8 cellular contexts compared by ENCODE assay signal in genomic region chr1:198929961-198930599, GRCh38.
A peak's percentile ranks its signal among the peaks of the same experiment; 100 is the strongest.
DNase-seq lines count a peak whose midpoint lies in the region; ATAC-seq and TF ChIP-seq lines count a peak whose summit lies in the region.

No MANE protein-coding gene starts in this region.

- no peaks in the 10 kb centered on the region for H3K36me3 Mint-ChIP-seq in H9 (ENCODE audit: insufficient read depth in 1 of 3, low read depth in 3 of 3)
- no peaks in the 10 kb centered on the region for H3K36me3 Mint-ChIP-seq in activated T-helper 17 cell treated with anti-CD3 and anti-CD28 coated beads, Interleukin-2, amount 50 U/mL, for 72 hours (ENCODE audit: low read depth)

- H3K56ac ChIP-seq in H9 (ENCODE audit: insufficient read length, low read depth, low read length), result no peak overlapping the region

- H3K4ac ChIP-seq in H9 (ENCODE audit: low read depth, low read length), result no peak overlapping the region

- peaks cover 8 to 10% of the 10 kb centered on the region in 2 experiments for H3K4me1 Mint-ChIP-seq in H9
- H3K4me1 Mint-ChIP-seq in activated T-helper 17 cell treated with anti-CD3 and anti-CD28 coated beads, Interleukin-2, amount 50 U/mL, for 72 hours, result peaks cover 7% of the 10 kb centered on the region

- no peak overlapping the region for H3K18ac ChIP-seq in H9 (ENCODE audit: insufficient read length, low read depth, low read length)

- H3K27me3 Mint-ChIP-seq in H9 (ENCODE audit: low read depth), result no peaks in the 10 kb centered on the region
- no peaks in the 10 kb centered on the region for H3K27me3 Mint-ChIP-seq in activated T-helper 17 cell treated with anti-CD3 and anti-CD28 coated beads, Interleukin-2, amount 50 U/mL, for 72 hours

- no peak overlapping the region for H2BK15ac ChIP-seq in H9 (ENCODE audit: low read depth, low read length)

- H3K9me3 Mint-ChIP-seq in H9, result no peaks in the 10 kb centered on the region
- H3K9me3 Mint-ChIP-seq in activated T-helper 17 cell treated with anti-CD3 and anti-CD28 coated beads, Interleukin-2, amount 50 U/mL, for 72 hours, result no peaks in the 10 kb centered on the region

- H3K4me1 ChIP-seq in H9 (ENCODE audit: insufficient read depth, low read length), result peaks cover 2% of the 10 kb centered on the region; the same call in 1 of the 2 replicates

- H3K27ac ChIP-seq in H9 (ENCODE audit: insufficient read length, low read depth, low read length) (no peak overlapping the region), substantia nigra (ENCODE audit: low read depth, low read length, poor library complexity, severe bottlenecking) (peak overlapping the region; percentile 76)

- no peak overlapping the region for H2BK12ac ChIP-seq in H9 (ENCODE audit: insufficient read length, low read depth, low read length)

- peak overlapping the region; percentile 85 for H2AFZ ChIP-seq in H9 (ENCODE audit: low read length)

- no peaks in the 10 kb centered on the region for H3K27me3 ChIP-seq in H9 (ENCODE audit: insufficient read depth, low read length)

- H3K79me1 ChIP-seq in H9 (ENCODE audit: insufficient read depth, low read depth, low read length, poor library complexity, severe bottlenecking), result no peaks in the 10 kb centered on the region

- no peak overlapping the region for H4K5ac ChIP-seq in H9 (ENCODE audit: insufficient read length, low read depth, low read length)

- TF ChIP-seq CTCF in GM12864 (IDR thresholded peaks at IDR 0.05; ENCODE audit: low read depth, low read length, missing control alignments), result no peak
- TF ChIP-seq CTCF in H9 (conservative IDR thresholded peaks at IDR 0.05), result no peak

- no peak overlapping the region for H3K14ac ChIP-seq in H9 (ENCODE audit: insufficient read depth, low read length)

- no CpG with 5 or more reads among the region's 9 CpGs for WGBS in H9 (ENCODE audit: extremely low coverage, insufficient read length, low lambda C conversion rate)

- no peak overlapping the region for H4K8ac ChIP-seq in H9 (replicated peaks; ENCODE audit: insufficient read length, low read depth, low read length)

- H3K23me2 ChIP-seq in H9 (ENCODE audit: insufficient read length, low read depth, low read length, poor library complexity, severe bottlenecking), result no peaks in the 10 kb centered on the region

- H3K27ac Mint-ChIP-seq in H9, result no peak overlapping the region
- H3K27ac Mint-ChIP-seq in activated T-helper 17 cell treated with anti-CD3 and anti-CD28 coated beads, Interleukin-2, amount 50 U/mL, for 72 hours, result peak overlapping the region; percentile 22

- no peak for DNase-seq in GM12864 (ENCODE audit: low read depth)
- DNase-seq in H9, result no peak
- peak; percentile 21 for DNase-seq in NCI-H1105 (lab: John Stamatoyannopoulos, UW)
- peak; percentile 70 for DNase-seq in inferior parietal cortex (ENCODE audit: extremely low spot score)
- DNase-seq in substantia nigra (lab: John Stamatoyannopoulos, UW), result no peak
- DNase-seq in AG08395 (ENCODE audit: low spot score), result no peak

- peak; percentile 85 for ATAC-seq in activated T-helper 17 cell treated with anti-CD3 and anti-CD28 coated beads, Interleukin-2, amount 50 U/mL, for 72 hours (replicated peaks)
- ATAC-seq in HG03025 (IDR thresholded peaks at IDR 0.05; ENCODE audit: low FRiP score, unreplicated experiment), result no peak

- H4K20me1 ChIP-seq in H9 (ENCODE audit: control insufficient read depth, insufficient read depth, insufficient read length), result no peaks in the 10 kb centered on the region

- no peak overlapping the region for H3K23ac ChIP-seq in H9 (ENCODE audit: insufficient read length, low read depth, low read length)

- no peak overlapping the region for H3K4me2 ChIP-seq in H9 (ENCODE audit: insufficient read depth, insufficient read length, low read length)

- peak overlapping the region; percentile 9; the same call in 1 of the 2 replicates for H3K4me3 ChIP-seq in GM12864 (ENCODE audit: low read depth, low read length)

- no peak overlapping the region for H2AK5ac ChIP-seq in H9 (ENCODE audit: insufficient read length, low read length)

- H2BK5ac ChIP-seq in H9 (ENCODE audit: insufficient read length, low read length), result no peak overlapping the region

- no peak overlapping the region for H3K4me3 Mint-ChIP-seq in H9
- H3K4me3 Mint-ChIP-seq in activated T-helper 17 cell treated with anti-CD3 and anti-CD28 coated beads, Interleukin-2, amount 50 U/mL, for 72 hours, result peak overlapping the region; percentile 70

- no peaks in the 10 kb centered on the region for H3K9me3 ChIP-seq in H9 (ENCODE audit: control insufficient read depth, low read depth, low read length)

- H3T11ph ChIP-seq in H9 (ENCODE audit: low read length), result no peak overlapping the region

- no peak overlapping the region for H3K9ac ChIP-seq in H9 (ENCODE audit: extremely low read depth, insufficient read length, low read length)

- no peak overlapping the region for H2BK120ac ChIP-seq in H9 (ENCODE audit: low read depth, low read length, poor library complexity, severe bottlenecking)

- H4K91ac ChIP-seq in H9 (ENCODE audit: insufficient read length, low read depth, low read length), result no peak overlapping the region

- no peak overlapping the region for H2BK20ac ChIP-seq in H9 (ENCODE audit: low read depth, low read length, poor library complexity, severe bottlenecking)

- no peaks in the 10 kb centered on the region for H3K79me2 ChIP-seq in H9 (ENCODE audit: insufficient read depth, low read length)

Comparison
In these comparisons a context has a peak if more than half of its experiments do, and no peak if none do; other contexts are left out.
1. DNase-seq: peak in NCI-H1105 (single experiment) and inferior parietal cortex (single experiment); none in GM12864 (single experiment), H9 (single experiment), substantia nigra (0 of 49) and AG08395 (single experiment).